9 cellular contexts compared by ENCODE assay signal in genomic region chr6:42103753-42104094, GRCh38. TPM values are rescaled to one million over a fixed set of nuclear protein-coding genes. Genes with fewer than 3 reads are reported as not detected.
DNase-seq lines count a peak whose midpoint lies in the region; ATAC-seq and TF ChIP-seq lines count a peak whose summit lies in the region.
"Had no signal": no experiment of that assay in that cellular context is flagged by ENCODE, and none has a peak within 500 bp of the region (broad histone marks: within the 10 kb centered on the region; RNA-seq: fewer than 3 reads in every experiment).

No MANE protein-coding gene starts in this region.

- intact Hi-C loops in breast epithelium (cut with DNase I; ENCODE audit: low total_unique reads): no loop called here

- H3K9me3 Mint-ChIP-seq in glutamatergic neuron (ENCODE audit: unreplicated experiment): peaks cover 9% of the 10 kb centered on the region
- no peaks in the 10 kb centered on the region for H3K9me3 Mint-ChIP-seq in stimulated activated naive CD8-positive, alpha-beta T cell treated with anti-CD3 and anti-CD28 coated beads, Interleukin-15, amount 100 ng/mL, for 72 hours

- no peaks in the 10 kb centered on the region for H3K79me2 ChIP-seq in SU-DHL-6 (ENCODE audit: insufficient read depth, low read length)

- H3K4me1 ChIP-seq in breast epithelium: peaks cover 0 to 11% of the 10 kb centered on the region in 2 donors

- H3K27me3 Mint-ChIP-seq in glutamatergic neuron (ENCODE audit: unreplicated experiment): peaks cover 6% of the 10 kb centered on the region
- H3K27me3 Mint-ChIP-seq in stimulated activated naive CD8-positive, alpha-beta T cell treated with anti-CD3 and anti-CD28 coated beads, Interleukin-15, amount 100 ng/mL, for 72 hours: no peaks in the 10 kb centered on the region

- peak overlapping the region; percentile 61 for H3K4me3 Mint-ChIP-seq in glutamatergic neuron (ENCODE audit: unreplicated experiment)
- peak overlapping the region; percentile 80 to 83 for H3K4me3 Mint-ChIP-seq in stimulated activated naive CD8-positive, alpha-beta T cell treated with anti-CD3 and anti-CD28 coated beads, Interleukin-15, amount 100 ng/mL, for 72 hours

- TF ChIP-seq POLR2A in breast epithelium (IDR thresholded peaks at IDR 0.05): no peak

- no peaks in the 10 kb centered on the region for H4K20me1 ChIP-seq in SU-DHL-6 (ENCODE audit: low read depth, low read length)

- no peaks in the 10 kb centered on the region for H3K36me3 Mint-ChIP-seq in glutamatergic neuron (ENCODE audit: unreplicated experiment)

- no peaks in the 10 kb centered on the region for H3K9me2 ChIP-seq in SU-DHL-6 (replicated peaks; ENCODE audit: insufficient read depth, low read length)

- no peaks in the 10 kb centered on the region for H3K36me3 ChIP-seq in SU-DHL-6 (ENCODE audit: low read length)
- H3K36me3 ChIP-seq in breast epithelium: no peaks in the 10 kb centered on the region

- TF ChIP-seq CTCF in SU-DHL-6 (IDR thresholded peaks at IDR 0.05; ENCODE audit: insufficient read depth, low read length, poor library complexity, severe bottlenecking) (no peak), glutamatergic neuron (IDR thresholded peaks at IDR 0.05; ENCODE audit: partially characterized antibody, unreplicated experiment) (no peak), breast epithelium (IDR thresholded peaks at IDR 0.05) (no peak)

- H2AFZ ChIP-seq in SU-DHL-6 (ENCODE audit: low read depth, low read length, severe bottlenecking): peak overlapping the region; percentile 86

- ATAC-seq in stimulated activated naive CD8-positive, alpha-beta T cell treated with anti-CD3 and anti-CD28 coated beads, Interleukin-15, amount 100 ng/mL, for 72 hours: peak; percentile 7
- no peak for ATAC-seq in HG03039 (IDR thresholded peaks at IDR 0.05; ENCODE audit: unreplicated experiment)

- H3K4me2 ChIP-seq in SU-DHL-6 (ENCODE audit: low read depth, low read length, poor library complexity, severe bottlenecking): peak overlapping the region; percentile 66

- H3K27ac ChIP-seq in SU-DHL-6 (ENCODE audit: low read depth, low read length) (no peak overlapping the region), breast epithelium (peak overlapping the region in 1 of 2 donors; percentile 49)

- peak overlapping the region; percentile 63 for H3K9ac ChIP-seq in SU-DHL-6 (ENCODE audit: low read length)

- peak overlapping the region; percentile 55 for H3K4me3 ChIP-seq in SU-DHL-6 (ENCODE audit: insufficient read depth, low read length, poor library complexity, severe bottlenecking)
- H3K4me3 ChIP-seq in breast epithelium: peak overlapping the region in 1 of 3 donors; percentile 69

- H3K9me3 ChIP-seq in SU-DHL-6 (ENCODE audit: insufficient read depth, low read length) (no peaks in the 10 kb centered on the region), breast epithelium (no peaks in the 10 kb centered on the region)

- DNase-seq in activated T-cell treated with anti-CD3 and anti-CD28 coated beads for 24 hours (ENCODE audit: low read depth) (peak; percentile 2), activated T-cell treated with anti-CD3 and anti-CD28 coated beads for 4 hours (no peak), glutamatergic neuron (no peak), HuH-7.5 (ENCODE audit: low spot score) (no peak), breast epithelium (ENCODE audit: low spot score in 2 of 2) (no peak)
- DNase-seq in stimulated activated naive CD8-positive, alpha-beta T cell treated with anti-CD3 and anti-CD28 coated beads, Interleukin-15, amount 100 ng/mL, for 72 hours: no peak
- DNase-seq: NCI-H2029 had no signal

- H3K27me3 ChIP-seq in SU-DHL-6 (ENCODE audit: low read length) (no peaks in the 10 kb centered on the region), breast epithelium (no peaks in the 10 kb centered on the region)

- H3K27ac Mint-ChIP-seq in glutamatergic neuron (ENCODE audit: unreplicated experiment): peak overlapping the region; percentile 8
- H3K27ac Mint-ChIP-seq in stimulated activated naive CD8-positive, alpha-beta T cell treated with anti-CD3 and anti-CD28 coated beads, Interleukin-15, amount 100 ng/mL, for 72 hours: peak overlapping the region; percentile 15 to 94

- H3K4me1 Mint-ChIP-seq in glutamatergic neuron (ENCODE audit: low read depth, unreplicated experiment): peaks cover 3% of the 10 kb centered on the region
- H3K4me1 Mint-ChIP-seq in stimulated activated naive CD8-positive, alpha-beta T cell treated with anti-CD3 and anti-CD28 coated beads, Interleukin-15, amount 100 ng/mL, for 72 hours: peaks cover 31% of the 10 kb centered on the region

- H3F3A ChIP-seq in SU-DHL-6 (ENCODE audit: insufficient read depth): no peaks in the 10 kb centered on the region

RNA-seq across cellular contexts. Expression of gene C6orf132, which starts 38.7 kb away (rescaled TPM):
- total RNA-seq in glutamatergic neuron (ENCODE audit: unreplicated experiment): 0.25 TPM
- 10 to 100 TPM in 2 of 3 donors, 1 to 10 TPM in 1; 4.2 to 20.2 (median 10.2) TPM for total RNA-seq in breast epithelium

RNA-seq across cellular contexts. Expression of gene TAF8, which starts 53.4 kb away (rescaled TPM):
- total RNA-seq in glutamatergic neuron (ENCODE audit: unreplicated experiment): 16.2 TPM
- 10 to 100 TPM; 15.7 to 25.4 (median 21.1) TPM for total RNA-seq in breast epithelium
